Comparison of ENCODE assay signal across 1 cellular context in the genomic region with DNA sequence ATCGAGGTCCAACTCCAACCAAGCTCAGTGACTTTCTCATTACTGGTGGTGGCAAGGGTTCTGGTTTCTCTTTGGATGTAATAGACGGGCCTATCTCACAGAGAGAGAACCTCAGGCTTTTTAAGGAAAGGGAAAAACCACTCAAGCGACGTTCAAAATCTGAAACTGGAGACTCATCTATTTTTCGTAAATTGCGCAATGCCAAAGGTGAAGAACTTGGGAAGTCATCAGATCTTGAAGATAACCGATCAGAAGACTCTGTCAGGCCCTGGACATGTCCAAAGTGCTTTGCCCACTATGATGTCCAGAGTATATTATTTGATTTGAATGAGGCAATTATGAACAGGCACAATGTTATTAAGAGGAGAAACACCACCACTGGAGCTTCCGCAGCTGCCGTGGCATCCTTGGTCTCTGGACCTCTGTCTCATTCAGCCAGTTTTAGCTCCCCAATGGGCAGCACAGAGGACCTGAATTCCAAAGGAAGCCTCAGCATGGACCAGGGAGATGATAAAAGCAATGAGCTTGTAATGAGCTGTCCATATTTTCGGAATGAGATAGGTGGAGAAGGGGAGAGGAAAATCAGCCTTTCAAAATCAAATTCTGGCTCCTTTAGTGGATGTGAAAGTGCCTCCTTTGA.
TF ChIP-seq lines count a peak whose summit lies in the region.

No MANE protein-coding gene starts in this region.

TF ChIP-seq in HepG2, 621 proteins besides CTCF, POLR2A, EP300 and RAD21 (continued from another document):
- TF ChIP-seq, protein P1, sequence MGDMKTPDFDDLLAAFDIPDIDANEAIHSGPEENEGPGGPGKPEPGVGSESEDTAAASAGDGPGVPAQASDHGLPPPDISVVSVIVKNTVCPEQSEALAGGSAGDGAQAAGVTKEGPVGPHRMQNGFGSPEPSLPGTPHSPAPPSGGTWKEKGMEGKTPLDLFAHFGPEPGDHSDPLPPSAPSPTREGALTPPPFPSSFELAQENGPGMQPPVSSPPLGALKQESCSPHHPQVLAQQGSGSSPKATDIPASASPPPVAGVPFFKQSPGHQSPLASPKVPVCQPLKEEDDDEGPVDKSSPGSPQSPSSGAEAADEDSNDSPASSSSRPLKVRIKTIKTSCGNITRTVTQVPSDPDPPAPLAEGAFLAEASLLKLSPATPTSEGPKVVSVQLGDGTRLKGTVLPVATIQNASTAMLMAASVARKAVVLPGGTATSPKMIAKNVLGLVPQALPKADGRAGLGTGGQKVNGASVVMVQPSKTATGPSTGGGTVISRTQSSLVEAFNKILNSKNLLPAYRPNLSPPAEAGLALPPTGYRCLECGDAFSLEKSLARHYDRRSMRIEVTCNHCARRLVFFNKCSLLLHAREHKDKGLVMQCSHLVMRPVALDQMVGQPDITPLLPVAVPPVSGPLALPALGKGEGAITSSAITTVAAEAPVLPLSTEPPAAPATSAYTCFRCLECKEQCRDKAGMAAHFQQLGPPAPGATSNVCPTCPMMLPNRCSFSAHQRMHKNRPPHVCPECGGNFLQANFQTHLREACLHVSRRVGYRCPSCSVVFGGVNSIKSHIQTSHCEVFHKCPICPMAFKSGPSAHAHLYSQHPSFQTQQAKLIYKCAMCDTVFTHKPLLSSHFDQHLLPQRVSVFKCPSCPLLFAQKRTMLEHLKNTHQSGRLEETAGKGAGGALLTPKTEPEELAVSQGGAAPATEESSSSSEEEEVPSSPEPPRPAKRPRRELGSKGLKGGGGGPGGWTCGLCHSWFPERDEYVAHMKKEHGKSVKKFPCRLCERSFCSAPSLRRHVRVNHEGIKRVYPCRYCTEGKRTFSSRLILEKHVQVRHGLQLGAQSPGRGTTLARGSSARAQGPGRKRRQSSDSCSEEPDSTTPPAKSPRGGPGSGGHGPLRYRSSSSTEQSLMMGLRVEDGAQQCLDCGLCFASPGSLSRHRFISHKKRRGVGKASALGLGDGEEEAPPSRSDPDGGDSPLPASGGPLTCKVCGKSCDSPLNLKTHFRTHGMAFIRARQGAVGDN (CRISPR knock-in tag; IDR thresholded peaks at IDR 0.05), result no peak
- TF ChIP-seq CEBPG (CRISPR knock-in tag; IDR thresholded peaks at IDR 0.05), result peak; percentile 28; the same call in 1 of the 2 replicates
- TF ChIP-seq CEBPB (IDR thresholded peaks at IDR 0.05; ENCODE audit: borderline replicate concordance, low read depth, low read length), result peak; percentile 89
- no peak for TF ChIP-seq ZNF709 (CRISPR knock-in tag; IDR thresholded peaks at IDR 0.05)
